In genomic region chr10:114715171-114715670, GRCh38 we compare ENCODE assay signal across 10 cellular contexts. TPM values are rescaled to one million over a fixed set of nuclear protein-coding genes. Genes with fewer than 3 reads are reported as not detected.
DNase-seq lines count a peak whose midpoint lies in the region; ATAC-seq, FAIRE-seq and TF ChIP-seq lines count a peak whose summit lies in the region.
"Had no signal": no experiment of that assay in that cellular context is flagged by ENCODE, and none has a peak within 500 bp of the region (broad histone marks: within the 10 kb centered on the region; RNA-seq: fewer than 3 reads in every experiment).

No MANE protein-coding gene starts in this region.

- POLR2A ChIA-PET in A549 (lab: Yijun Ruan, JAX) = no interaction called here

- CTCF ChIA-PET in A549 (lab: Yijun Ruan, JAX) = interaction anchor here (1.3 to 4.4 kb wide), 3 partner anchors 33 to 107 kb away, joined by 3 to 12 read pairs (median 4); partner anchors contain the start of gene FHIP2A

- ATAC-seq in A549 (peak in 1 of 2 experiments; percentile 5; a peak in 2 of 6 replicates), body of pancreas (no peak)

- peaks cover 5% of the 10 kb centered on the region; the same call in 1 of the 2 replicates for H3K36me3 ChIP-seq in MG63
- no peaks in the 10 kb centered on the region for H3K36me3 ChIP-seq in endodermal cell (ENCODE audit: control insufficient read depth, insufficient read depth, low read length)
- no peaks in the 10 kb centered on the region for H3K36me3 ChIP-seq in suprapubic skin
- H3K36me3 ChIP-seq in body of pancreas (replicated peaks in 1 of 2; ENCODE audit: insufficient read depth in 1 of 2, low read depth in 2 of 2) = no peaks in the 10 kb centered on the region

- TF ChIP-seq POLR2A in A549 (IDR thresholded peaks at IDR 0.05; ENCODE audit: low read length) (no peak), suprapubic skin (IDR thresholded peaks at IDR 0.05) (no peak), body of pancreas (IDR thresholded peaks at IDR 0.05) (no peak)

- 19% methylated on average over 7 of the region's 7 CpGs for WGBS in A549 (ENCODE audit: missing lambda C conversion rate)
- 83 to 84% methylated on average over 6 to 7 of the region's 7 CpGs for WGBS in endodermal cell (ENCODE audit: insufficient coverage in 1 of 2, insufficient read length in 1 of 2), 2 experiments
- 24% methylated on average over 7 of the region's 7 CpGs for WGBS in suprapubic skin
- WGBS in body of pancreas, 2 donors = 43 to 57% methylated on average over 7 of the region's 7 CpGs

- TF ChIP-seq CTCF in A549 (IDR thresholded peaks at IDR 0.05) (no peak), endodermal cell (conservative IDR thresholded peaks at IDR 0.05) (no peak), suprapubic skin (IDR thresholded peaks at IDR 0.05) (no peak), endothelial cell (IDR thresholded peaks at IDR 0.05; ENCODE audit: unreplicated experiment) (no peak), body of pancreas (IDR thresholded peaks at IDR 0.05) (no peak)

- H3K27me3 Mint-ChIP-seq in endodermal cell (ENCODE audit: insufficient read depth) (no peaks in the 10 kb centered on the region), endothelial cell (ENCODE audit: unreplicated experiment) (peaks cover 1% of the 10 kb centered on the region)

- no peaks in the 10 kb centered on the region for H3K9me3 ChIP-seq in A549
- no peaks in the 10 kb centered on the region for H3K9me3 ChIP-seq in MG63
- H3K9me3 ChIP-seq in endodermal cell (ENCODE audit: control insufficient read depth, low read length) = no peaks in the 10 kb centered on the region
- H3K9me3 ChIP-seq in suprapubic skin = no peaks in the 10 kb centered on the region
- no peaks in the 10 kb centered on the region for H3K9me3 ChIP-seq in body of pancreas

- H3K27me3 ChIP-seq in MG63 = no peaks in the 10 kb centered on the region
- no peaks in the 10 kb centered on the region for H3K27me3 ChIP-seq in endodermal cell (ENCODE audit: control insufficient read depth, insufficient read depth, low read length, poor library complexity, severe bottlenecking)
- H3K27me3 ChIP-seq in suprapubic skin = no peaks in the 10 kb centered on the region
- H3K27me3 ChIP-seq in body of pancreas = no peaks in the 10 kb centered on the region

- intact Hi-C loops in body of pancreas (cut with DNase I) = no loop called here

- peak overlapping the region; percentile 60 to 79 for H3K27ac ChIP-seq in A549
- no peak overlapping the region for H3K27ac ChIP-seq in endodermal cell (ENCODE audit: low read depth, low read length)
- no peak overlapping the region for H3K27ac ChIP-seq in suprapubic skin
- H3K27ac ChIP-seq in body of pancreas = no peak overlapping the region

- H3K36me3 Mint-ChIP-seq in endodermal cell (ENCODE audit: low read depth) = no peaks in the 10 kb centered on the region
- no peaks in the 10 kb centered on the region for H3K36me3 Mint-ChIP-seq in endothelial cell (ENCODE audit: low read depth, unreplicated experiment)

- peak overlapping the region; percentile 78 for H3K4me2 ChIP-seq in A549

- H3K4me1 ChIP-seq in A549 (peaks cover 61% of the 10 kb centered on the region), endodermal cell (ENCODE audit: control insufficient read depth, insufficient read depth, low read length) (no peaks in the 10 kb centered on the region), suprapubic skin (peaks cover 19% of the 10 kb centered on the region), body of pancreas (peaks cover 27% of the 10 kb centered on the region)

- DNase-seq in A549 (ENCODE audit: low read depth in 1 of 2, low spot score in 1 of 2) (no peak), MG63 (peak; percentile 81), endodermal cell (no peak), myocyte (ENCODE audit: low read depth) (peak; percentile 13), suprapubic skin (ENCODE audit: low spot score in 2 of 2) (no peak), endothelial cell (ENCODE audit: low spot score) (no peak), CD1c-positive myeloid dendritic cell (ENCODE audit: extremely low spot score) (no peak), body of pancreas (no peak)
- DNase-seq: GDM1; stimulated activated CD4-positive, alpha-beta T cell treated with anti-CD3 and anti-CD28 coated beads, Interleukin-15, amount 100 ng/mL, for 24 hours had no signal

- no peak for FAIRE-seq in A549 (lab: Jason Lieb, UNC)

- no peak for TF ChIP-seq EP300 in A549 (IDR thresholded peaks at IDR 0.05)
- TF ChIP-seq EP300 in suprapubic skin (IDR thresholded peaks at IDR 0.05) = no peak

- no peaks in the 10 kb centered on the region for H3K9me3 Mint-ChIP-seq in endodermal cell
- no peaks in the 10 kb centered on the region for H3K9me3 Mint-ChIP-seq in endothelial cell (ENCODE audit: unreplicated experiment)

- H3K9ac ChIP-seq in endodermal cell (ENCODE audit: extremely low read depth, low read length, poor library complexity, severe bottlenecking) = no peak overlapping the region

- TF ChIP-seq RAD21 in A549 (conservative IDR thresholded peaks at IDR 0.05 in 1 of 2, IDR thresholded peaks at IDR 0.05 in 1 of 2) = no peak

- peak overlapping the region; percentile 65 for H3K27ac Mint-ChIP-seq in endodermal cell
- no peak overlapping the region for H3K27ac Mint-ChIP-seq in endothelial cell (ENCODE audit: unreplicated experiment)

- no peak overlapping the region for H3K4me3 ChIP-seq in A549
- H3K4me3 ChIP-seq in MG63 = peak overlapping the region; percentile 3; the same call in 1 of the 2 replicates
- no peak overlapping the region for H3K4me3 ChIP-seq in endodermal cell (ENCODE audit: low read length)
- H3K4me3 ChIP-seq in suprapubic skin = no peak overlapping the region
- H3K4me3 ChIP-seq in body of pancreas = no peak overlapping the region

- H3K4me3 Mint-ChIP-seq in endodermal cell = no peak overlapping the region
- no peak overlapping the region for H3K4me3 Mint-ChIP-seq in endothelial cell (ENCODE audit: unreplicated experiment)

- H3K4me1 Mint-ChIP-seq in endodermal cell (peaks cover 16% of the 10 kb centered on the region), endothelial cell (ENCODE audit: unreplicated experiment) (peaks cover 28% of the 10 kb centered on the region)

TF ChIP-seq in A549, 52 proteins besides CTCF, POLR2A, EP300 and RAD21:
- TF ChIP-seq JUN (IDR thresholded peaks at IDR 0.05) = no peak
- 0 out of 2 replicates have a peak, but pooled peaks have one; percentile 20 for TF ChIP-seq GATA3 (IDR thresholded peaks at IDR 0.05; ENCODE audit: borderline replicate concordance)

RNA-seq across cellular contexts. Expression of gene ABLIM1, which starts 57.1 kb away (rescaled TPM):
- polyA plus RNA-seq in A549 (2011; rRNA removed) (70.2 and 77.8 TPM in 2 replicates), A549 (2017; fragmentation: RNase III; extraction: RNeasy Plus Mini Kit Qiagen cat#74134 plus additional on column Dnase treatment) (21.4 to 23.2 TPM (median 22.0 TPM) in 3 replicates)
- 11.6 and 14.7 TPM in 2 replicates for polyA plus RNA-seq in A549 (2012; cell fraction: cytosol; rRNA removed)
- polyA plus RNA-seq in A549 (2012; cell fraction: nucleus; rRNA removed) = 9.7 and 12.1 TPM in 2 replicates
- 114 and 167 TPM in 2 replicates for polyA minus RNA-seq in A549 (2011; rRNA and poly(A)+ RNA removed)
- 19.4 and 23.9 TPM in 2 replicates for total RNA-seq in MG63 (2014; rRNA removed; shearing (Covaris generic); ENCODE audit: low replicate concordance)
- total RNA-seq in endodermal cell (10 to 100 TPM; 39.3 to 49.3 TPM), myocyte (19.0 and 21.2 TPM in 2 replicates), suprapubic skin (100 to 1,000 TPM; 156 to 278 (median 213) TPM), endothelial cell (ENCODE audit: unreplicated experiment) (55.9 TPM), body of pancreas (10 to 100 TPM; 34.6 to 54.7 TPM)
- 45.2 TPM for polyA plus RNA-seq in endodermal cell (2013, experiment 1 of 2)
- polyA plus RNA-seq in endodermal cell (2013, experiment 2 of 2) = 52.5 TPM
- 18.2 TPM for polyA plus RNA-seq in myocyte (2012)

Comparison
In these comparisons a context has a peak if more than half of its experiments do, and no peak if none do; other contexts are left out.
1. DNase-seq: peak in MG63 (single experiment) and myocyte (single experiment); none in A549 (0 of 2), endodermal cell (single experiment), suprapubic skin (0 of 2), endothelial cell (single experiment), CD1c-positive myeloid dendritic cell (single experiment) and body of pancreas (0 of 4).
2. H3K27ac ChIP-seq: peak in A549 (2 of 2); none in endodermal cell (single experiment), suprapubic skin (single experiment) and body of pancreas (0 of 4).